In the genomic region with DNA sequence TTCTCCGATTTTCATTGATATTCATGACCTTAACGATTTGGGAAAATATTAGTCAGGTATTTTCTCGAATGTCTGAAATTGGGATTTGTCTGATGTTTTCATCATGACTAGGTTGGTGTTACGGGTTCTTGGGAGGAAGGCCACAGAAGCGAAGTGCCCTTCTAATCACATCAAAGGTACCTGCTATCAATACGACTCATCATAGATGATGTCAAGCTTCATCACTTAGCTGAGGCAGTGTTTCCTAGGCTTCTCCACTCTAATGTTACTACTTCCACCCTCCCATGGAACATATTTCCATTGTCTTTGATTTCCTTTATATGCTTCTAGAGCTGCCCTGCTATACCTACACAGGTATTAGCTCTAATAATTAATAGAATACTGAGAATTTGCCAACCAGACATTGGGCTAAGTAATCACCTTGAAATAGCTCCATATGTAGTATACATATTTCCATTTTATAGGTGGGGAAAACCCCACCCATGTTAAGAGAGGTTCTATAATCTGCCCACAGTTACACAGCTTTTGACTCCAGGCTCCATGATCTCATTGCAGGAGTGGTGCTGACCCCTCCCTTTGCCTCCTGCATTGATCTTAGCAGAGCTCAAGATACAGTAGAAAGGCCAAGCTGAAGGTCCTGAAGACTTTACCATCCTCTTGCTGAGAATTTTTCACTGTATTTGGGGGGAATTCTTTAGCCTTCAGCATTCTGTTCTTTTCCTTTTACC, we compare ENCODE assay signal across 26 cellular contexts.
"Had no signal": no experiment of that assay in that cellular context is flagged by ENCODE, and none has a peak within 500 bp of the region (broad histone marks: within the 10 kb centered on the region; RNA-seq: fewer than 3 reads in every experiment).

No MANE protein-coding gene starts in this region.

- H3K27ac Mint-ChIP-seq: activated CD4-positive, alpha-beta memory T cell treated with anti-CD3 and anti-CD28 coated beads for 36 hours; activated CD4-positive, alpha-beta T cell treated with anti-CD3 and anti-CD28 coated beads, Interleukin-2, amount 10 ng/mL, durations not matched to agents 24 days and 14 days; activated naive CD4-positive, alpha-beta T cell treated with anti-CD3 and anti-CD28 coated beads, Interleukin-2, amount 50 U/mL, for 72 hours; activated T-helper 1 cell treated with anti-CD3 and anti-CD28 coated beads, Interleukin-12 subunit alpha, Interleukin-12 subunit beta, Interleukin-2, Interleukin-4 antibody, amounts not matched to agents 30 ng/mL and 10 ng/mL and 1 ng/mL, durations not matched to agents 14 hours and 24 hours and 36 hours; T-helper 1 cell treated with Interleukin-12 subunit alpha and Interleukin-12 subunit beta and Interleukin-4 antibody, amounts not matched to agents 30 μg/mL and 1 μg/mL, for 36 hours; WTC11 had no signal

- H3K27me3 Mint-ChIP-seq: activated CD4-positive, alpha-beta T cell treated with anti-CD3 and anti-CD28 coated beads, Interleukin-2, amount 10 ng/mL, durations not matched to agents 24 days and 14 days had no signal

- H3K9me3 Mint-ChIP-seq: activated CD4-positive, alpha-beta memory T cell treated with anti-CD3 and anti-CD28 coated beads for 36 hours; activated CD4-positive, alpha-beta T cell treated with anti-CD3 and anti-CD28 coated beads, Interleukin-2, amount 10 ng/mL, durations not matched to agents 24 days and 14 days; activated naive CD4-positive, alpha-beta T cell treated with anti-CD3 and anti-CD28 coated beads, Interleukin-2, amount 50 U/mL, for 72 hours; activated T-helper 1 cell treated with anti-CD3 and anti-CD28 coated beads, Interleukin-12 subunit alpha, Interleukin-12 subunit beta, Interleukin-2, Interleukin-4 antibody, amounts not matched to agents 30 ng/mL and 10 ng/mL and 1 ng/mL, durations not matched to agents 14 hours and 24 hours and 36 hours; T-helper 1 cell treated with Interleukin-12 subunit alpha and Interleukin-12 subunit beta and Interleukin-4 antibody, amounts not matched to agents 30 μg/mL and 1 μg/mL, for 36 hours; WTC11 had no signal

- H3K4me3 Mint-ChIP-seq: activated CD4-positive, alpha-beta memory T cell treated with anti-CD3 and anti-CD28 coated beads for 36 hours; activated CD4-positive, alpha-beta T cell treated with anti-CD3 and anti-CD28 coated beads, Interleukin-2, amount 10 ng/mL, durations not matched to agents 24 days and 14 days; activated T-helper 1 cell treated with anti-CD3 and anti-CD28 coated beads, Interleukin-12 subunit alpha, Interleukin-12 subunit beta, Interleukin-2, Interleukin-4 antibody, amounts not matched to agents 30 ng/mL and 10 ng/mL and 1 ng/mL, durations not matched to agents 14 hours and 24 hours and 36 hours; T-helper 1 cell treated with Interleukin-12 subunit alpha and Interleukin-12 subunit beta and Interleukin-4 antibody, amounts not matched to agents 30 μg/mL and 1 μg/mL, for 36 hours; WTC11 had no signal

- H3K36me3 Mint-ChIP-seq: activated CD4-positive, alpha-beta memory T cell treated with anti-CD3 and anti-CD28 coated beads for 36 hours; activated naive CD4-positive, alpha-beta T cell treated with anti-CD3 and anti-CD28 coated beads, Interleukin-2, amount 50 U/mL, for 72 hours; WTC11 had no signal

- H3K4me3 ChIP-seq: K562, SJSA1 had no signal

- DNase-seq: activated CD4-positive, alpha-beta memory T cell treated with anti-CD3 and anti-CD28 coated beads for 36 hours; activated CD4-positive, alpha-beta T cell treated with anti-CD3 and anti-CD28 coated beads, Interleukin-2, amount 10 ng/mL, durations not matched to agents 24 days and 14 days; activated CD4-positive, CD25-positive, alpha-beta regulatory T cell treated with anti-CD3 and anti-CD28 coated beads, Interleukin-2, amount 50 U/mL, for 72 hours; activated CD8-positive, alpha-beta memory T cell treated with anti-CD3 and anti-CD28 coated beads, Interleukin-2, amount 50 U/mL, for 4 hours; activated effector memory CD4-positive, alpha-beta T cell treated with anti-CD3 and anti-CD28 coated beads, Interleukin-2, amount 50 U/mL, for 16 hours; activated naive CD4-positive, alpha-beta T cell treated with Interleukin-2 at 50 U/mL for 16 hours; brain microvascular endothelial cell; cerebellar nuclear complex; NCI-H1048; NCI-H146; NCI-H187 treated with DMSO at 0.1 percent for 48 hours; NCI-H2081 treated with DMSO at 0.1 percent for 48 hours; NCI-H2227 treated with DMSO at 0.1 percent for 48 hours; NCI-H510A; NCI-H526 treated with DMSO at 0.1 percent for 48 hours; NCI-H82; Right ventricle myocardium superior; SW 1271 had no signal

- ATAC-seq: K562, Panc1, SK-N-SH treated with all-trans-retinoic acid at 6 μM for 48 hours, WTC11 had no signal
